Comparison of ENCODE assay signal across 23 cellular contexts in the genomic region with DNA sequence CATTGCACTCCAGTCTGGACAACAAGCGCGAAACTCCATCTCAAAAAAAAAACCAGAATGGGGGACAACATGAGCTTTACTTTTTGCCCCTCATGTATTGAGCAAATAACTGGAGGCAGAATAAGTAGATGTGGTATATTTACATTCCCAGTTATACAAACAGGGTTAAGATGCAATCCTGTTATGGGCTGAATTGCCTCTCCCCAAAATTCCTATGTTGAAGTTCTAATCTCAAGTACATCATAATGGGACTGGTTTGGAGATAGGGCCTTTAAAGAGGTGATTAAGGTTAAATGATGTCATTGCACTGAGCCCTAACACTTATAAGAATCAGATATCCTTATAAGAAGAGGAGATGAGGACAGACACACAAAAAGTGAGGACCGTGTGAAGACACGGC.
"Had no signal": no experiment of that assay in that cellular context is flagged by ENCODE, and none has a peak within 500 bp of the region (broad histone marks: within the 10 kb centered on the region; RNA-seq: fewer than 3 reads in every experiment).

No MANE protein-coding gene starts in this region.

- H3K36me3 ChIP-seq: esophagus muscularis mucosa, gastroesophageal sphincter, heart left ventricle had no signal

- H3K27me3 ChIP-seq: esophagus muscularis mucosa, foreskin keratinocyte, gastroesophageal sphincter, hepatocyte had no signal

- H3K9me3 ChIP-seq: esophagus muscularis mucosa, gastroesophageal sphincter, heart left ventricle had no signal

- ATAC-seq: foreskin keratinocyte, gastroesophageal sphincter, heart left ventricle, left colon, left lobe of liver, left ventricle myocardium superior had no signal

- H3K4me1 ChIP-seq: esophagus muscularis mucosa, foreskin keratinocyte, gastroesophageal sphincter, heart left ventricle had no signal

- H3K27ac ChIP-seq: coronary artery, dorsolateral prefrontal cortex, esophagus muscularis mucosa, foreskin keratinocyte, gastroesophageal sphincter, heart left ventricle, hepatocyte had no signal

- FAIRE-seq: colon, endothelial cell of umbilical vein, frontal cortex, keratinocyte had no signal

- DNase-seq: dermis blood vessel endothelial cell; dorsolateral prefrontal cortex; effector CD4-positive, alpha-beta T cell; effector memory CD4-positive, alpha-beta T cell; foreskin keratinocyte; heart left ventricle; hypothalamus; immature natural killer cell; left colon; left ventricle myocardium superior; mammary epithelial cell; mesendoderm; midbrain had no signal

- H3K4me3 ChIP-seq: coronary artery, dorsolateral prefrontal cortex, esophagus muscularis mucosa, gastroesophageal sphincter, heart left ventricle, hepatocyte, lung had no signal
